Comparison of ENCODE assay signal across 11 cellular contexts in genomic region chr3:86923071-86923476, GRCh38.
DNase-seq lines count a peak whose midpoint lies in the region; ATAC-seq and TF ChIP-seq lines count a peak whose summit lies in the region.
"Had no signal": no experiment of that assay in that cellular context is flagged by ENCODE, and none has a peak within 500 bp of the region (broad histone marks: within the 10 kb centered on the region; RNA-seq: fewer than 3 reads in every experiment).

No MANE protein-coding gene starts in this region.

- peak overlapping the region; percentile 85 for H2AK5ac ChIP-seq in IMR-90 (ENCODE audit: low read depth, low read length)

- peak; percentile 80 for ATAC-seq in IMR-90 (ENCODE audit: low read depth)
- ATAC-seq in lung (ENCODE audit: insufficient read depth, low FRiP score): peak; percentile 71
- ATAC-seq in GM21423 (IDR thresholded peaks at IDR 0.05; ENCODE audit: unreplicated experiment): no peak
- ATAC-seq in GM21447 (IDR thresholded peaks at IDR 0.05; ENCODE audit: unreplicated experiment): no peak

- H3K27me3 ChIP-seq in IMR-90 (ENCODE audit: control insufficient read depth, insufficient read depth, low read length) (no peaks in the 10 kb centered on the region), lung (ENCODE audit: control insufficient read depth, insufficient read depth) (no peaks in the 10 kb centered on the region)

- H2AK9ac ChIP-seq in IMR-90 (replicated peaks; ENCODE audit: low read depth, low read length, poor library complexity): no peak overlapping the region

- TF ChIP-seq CTCF in AG10803 (conservative IDR thresholded peaks at IDR 0.05; ENCODE audit: low read length): no peak
- TF ChIP-seq CTCF in IMR-90 (conservative IDR thresholded peaks at IDR 0.05; ENCODE audit: low read depth, low read length): no peak
- no peak for TF ChIP-seq CTCF in chondrocyte (IDR thresholded peaks at IDR 0.05)
- TF ChIP-seq CTCF in lung (IDR thresholded peaks at IDR 0.05; ENCODE audit: control extremely low read depth, extremely low read depth): no peak

- peak overlapping the region; percentile 78 for H3K18ac ChIP-seq in IMR-90 (ENCODE audit: low read depth, low read length)

- H3K4me3 ChIP-seq in AG10803 (ENCODE audit: low read length) (0 out of 2 replicates have a peak overlapping the region, but pooled peaks have one; percentile 11), IMR-90 (ENCODE audit: insufficient read depth, low read depth, low read length) (no peak overlapping the region), lung (no peak overlapping the region)

- dilution Hi-C loops in IMR-90 (cut with HindIII; ENCODE audit: low sequenced_read_pairs, unreplicated experiment): no loop called here

- H3K79me1 ChIP-seq in IMR-90 (ENCODE audit: low read depth in 1 of 2, low read length in 2 of 2): no peaks in the 10 kb centered on the region

- peak overlapping the region; percentile 43; the same call in 2 of the 3 replicates for H2BK15ac ChIP-seq in IMR-90 (ENCODE audit: low read depth, low read length)

- peak overlapping the region; percentile 90 for H3K23ac ChIP-seq in IMR-90 (ENCODE audit: low read depth, low read length)

- no peaks in the 10 kb centered on the region for H3K36me3 ChIP-seq in IMR-90 (ENCODE audit: control insufficient read depth, insufficient read depth, low read length)
- no peaks in the 10 kb centered on the region for H3K36me3 ChIP-seq in lung (ENCODE audit: control insufficient read depth in 2 of 2, insufficient read depth in 2 of 2, low read length in 2 of 2)

- intact Hi-C loops in IMR-90 (cut with micrococcal nuclease): no loop called here

- WGBS in IMR-90 (ENCODE audit: extremely low coverage in 2 of 2, insufficient read length in 1 of 2), 2 experiments: no CpG with 5 or more reads among the region's 3 CpGs
- WGBS in lung, 2 donors: 60 to 71% methylated on average over 3 of the region's 3 CpGs

- peak overlapping the region; percentile 78 for H2AFZ ChIP-seq in IMR-90 (replicated peaks; ENCODE audit: low read length, poor library complexity)

- H3K9me3 ChIP-seq in IMR-90 (ENCODE audit: control insufficient read depth, insufficient read depth, low read length) (no peaks in the 10 kb centered on the region), lung (ENCODE audit: control insufficient read depth in 2 of 2, insufficient read depth in 1 of 2, low read length in 1 of 2) (no peaks in the 10 kb centered on the region)

- peak overlapping the region; percentile 34 for H3K9ac ChIP-seq in IMR-90 (ENCODE audit: low read depth, low read length)

- H3K4me2 ChIP-seq in IMR-90 (ENCODE audit: low read depth, low read length): peak overlapping the region; percentile 22

- H3K36me3 Mint-ChIP-seq in chondrocyte (ENCODE audit: low read depth): no peaks in the 10 kb centered on the region
- H3K36me3 Mint-ChIP-seq: CD4-positive, CD25-positive, alpha-beta regulatory T cell had no signal

- H3K27ac ChIP-seq in IMR-90 (ENCODE audit: insufficient read depth, low read length) (peak overlapping the region; percentile 98), lung (ENCODE audit: low read depth in 1 of 2, low read length in 1 of 2) (no peak overlapping the region)

- in situ Hi-C loops in IMR-90 (cut with MboI; ENCODE audit: low sequenced_read_pairs): no loop called here

- POLR2A ChIA-PET in IMR-90 (lab: Charles Lee; ENCODE audit: unreplicated experiment): no interaction called here

- peak overlapping the region; percentile 82 for H2BK20ac ChIP-seq in IMR-90 (ENCODE audit: low read depth, low read length)

- H4K20me1 ChIP-seq in IMR-90 (ENCODE audit: insufficient read depth, low read length): no peaks in the 10 kb centered on the region

- H2BK120ac ChIP-seq in IMR-90 (ENCODE audit: low read depth, low read length): peak overlapping the region; percentile 94

- H2BK5ac ChIP-seq in IMR-90 (ENCODE audit: low read depth, low read length, poor library complexity, severe bottlenecking): peak overlapping the region; percentile 77

- H3K4me1 ChIP-seq in IMR-90 (ENCODE audit: control insufficient read depth, insufficient read depth, low read length) (peaks cover 4% of the 10 kb centered on the region), lung (ENCODE audit: control insufficient read depth in 2 of 2, insufficient read depth in 2 of 2, low read length in 2 of 2) (no peaks in the 10 kb centered on the region)

- peak overlapping the region; percentile 91 for H3K4ac ChIP-seq in IMR-90 (ENCODE audit: low read depth, low read length)

- H3K56ac ChIP-seq in IMR-90 (ENCODE audit: extremely low read depth, insufficient read depth, low read length): 0 out of 2 replicates have a peak overlapping the region, but pooled peaks have one; percentile 52

- H3K4me1 Mint-ChIP-seq in chondrocyte (ENCODE audit: low read depth): peaks cover 27% of the 10 kb centered on the region
- H3K4me1 Mint-ChIP-seq: CD4-positive, CD25-positive, alpha-beta regulatory T cell had no signal

- peak overlapping the region; percentile 2 for H3K27ac Mint-ChIP-seq in chondrocyte (ENCODE audit: unreplicated experiment)
- H3K27ac Mint-ChIP-seq: CD4-positive, CD25-positive, alpha-beta regulatory T cell had no signal

- H3K9me3 Mint-ChIP-seq in chondrocyte (ENCODE audit: low read depth): no peaks in the 10 kb centered on the region

- peak overlapping the region; percentile 92 for H3K14ac ChIP-seq in IMR-90 (replicated peaks; ENCODE audit: low read depth, low read length)

- TF ChIP-seq RAD21 in IMR-90 (IDR thresholded peaks at IDR 0.05; ENCODE audit: low read length): no peak

- H3K4me3 Mint-ChIP-seq in chondrocyte (ENCODE audit: unreplicated experiment): no peak overlapping the region
- H3K4me3 Mint-ChIP-seq: CD4-positive, CD25-positive, alpha-beta regulatory T cell had no signal

- no peaks in the 10 kb centered on the region for H3K27me3 Mint-ChIP-seq in chondrocyte (ENCODE audit: low read depth)
- H3K27me3 Mint-ChIP-seq: CD4-positive, CD25-positive, alpha-beta regulatory T cell had no signal

- H3K9me1 ChIP-seq in IMR-90 (ENCODE audit: insufficient read depth, low read length): peaks cover 4% of the 10 kb centered on the region

- CTCF ChIA-PET in IMR-90 (lab: Yijun Ruan, JAX): no interaction called here

- no TSS peak for BruUV-seq in IMR-90 (replicated peaks; lab: Mats Ljungman, UMichigan)

- no peak for TF ChIP-seq POLR2A in IMR-90 (IDR thresholded peaks at IDR 0.05; ENCODE audit: low read depth, low read length)

- peak; percentile 89 for DNase-seq in AG10803 (ENCODE audit: low read depth)
- DNase-seq in IMR-90: peak; percentile 75
- no peak for DNase-seq in chondrocyte (ENCODE audit: low spot score)
- DNase-seq in lung (ENCODE audit: low spot score): no peak
- DNase-seq in mucosa of gallbladder (ENCODE audit: low spot score): no peak
- no peak for DNase-seq in NCI-H748 (lab: John Stamatoyannopoulos, UW; ENCODE audit: unreplicated experiment)
- DNase-seq: caudate nucleus; CD4-positive, CD25-positive, alpha-beta regulatory T cell; NCI-H187 had no signal

- peak overlapping the region; percentile 89 for H4K91ac ChIP-seq in IMR-90 (ENCODE audit: insufficient read depth, low read depth, low read length)

- peak overlapping the region; percentile 68; the same call in 1 of the 2 replicates for H4K5ac ChIP-seq in IMR-90 (ENCODE audit: low read depth, low read length)

- peak overlapping the region; percentile 42 to 85; a peak in 3 of 4 replicates for H4K8ac ChIP-seq in IMR-90 (ENCODE audit: low read depth in 2 of 2, low read length in 2 of 2)

TF ChIP-seq in IMR-90, 13 proteins besides CTCF, POLR2A, EP300 and RAD21:
- TF ChIP-seq RCOR1 (IDR thresholded peaks at IDR 0.05; ENCODE audit: insufficient replicate concordance, low read length) (peak; percentile 20), MAZ (IDR thresholded peaks at IDR 0.05; ENCODE audit: borderline replicate concordance, low read depth, low read length) (no peak), NFE2L2 (IDR thresholded peaks at IDR 0.05; ENCODE audit: low read depth, low read length) (no peak), BHLHE40 (IDR thresholded peaks at IDR 0.05; ENCODE audit: low read depth, low read length) (no peak), CHD1 (IDR thresholded peaks at IDR 0.05; ENCODE audit: low read depth, low read length) (no peak), RFX5 (IDR thresholded peaks at IDR 0.05; ENCODE audit: low read depth, low read length) (no peak), MAFK (IDR thresholded peaks at IDR 0.05; ENCODE audit: low read depth, low read length) (no peak), SMC3 (IDR thresholded peaks at IDR 0.05; ENCODE audit: low read depth, low read length) (no peak), USF2 (IDR thresholded peaks at IDR 0.05; ENCODE audit: low read depth, low read length) (no peak), FOS (IDR thresholded peaks at IDR 0.05; ENCODE audit: low read depth, low read length) (0 out of 2 replicates have a peak, but pooled peaks have one; percentile 8), CEBPB (IDR thresholded peaks at IDR 0.05; ENCODE audit: low read depth, low read length) (peak; percentile 80)
- TF ChIP-seq, protein P1, sequence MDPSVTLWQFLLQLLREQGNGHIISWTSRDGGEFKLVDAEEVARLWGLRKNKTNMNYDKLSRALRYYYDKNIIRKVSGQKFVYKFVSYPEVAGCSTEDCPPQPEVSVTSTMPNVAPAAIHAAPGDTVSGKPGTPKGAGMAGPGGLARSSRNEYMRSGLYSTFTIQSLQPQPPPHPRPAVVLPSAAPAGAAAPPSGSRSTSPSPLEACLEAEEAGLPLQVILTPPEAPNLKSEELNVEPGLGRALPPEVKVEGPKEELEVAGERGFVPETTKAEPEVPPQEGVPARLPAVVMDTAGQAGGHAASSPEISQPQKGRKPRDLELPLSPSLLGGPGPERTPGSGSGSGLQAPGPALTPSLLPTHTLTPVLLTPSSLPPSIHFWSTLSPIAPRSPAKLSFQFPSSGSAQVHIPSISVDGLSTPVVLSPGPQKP (IDR thresholded peaks at IDR 0.05; ENCODE audit: borderline replicate concordance, low read depth, low read length): no peak

Comparison
In these comparisons a context has a peak if more than half of its experiments do, and no peak if none do; other contexts are left out.
1. DNase-seq: peak in AG10803 (single experiment) and IMR-90 (single experiment); none in chondrocyte (single experiment), lung (single experiment), mucosa of gallbladder (single experiment) and NCI-H748 (single experiment).
2. ATAC-seq: peak in IMR-90 (single experiment) and lung (single experiment); none in GM21423 (single experiment) and GM21447 (single experiment).